In genomic region chr17:155576-155975, GRCh38 we compare ENCODE assay signal across 36 cellular contexts. TPM values are rescaled to one million over a fixed set of nuclear protein-coding genes. Genes with fewer than 3 reads are reported as not detected.
"Had no signal": no experiment of that assay in that cellular context is flagged by ENCODE, and none has a peak within 500 bp of the region (broad histone marks: within the 10 kb centered on the region; RNA-seq: fewer than 3 reads in every experiment).

No MANE protein-coding gene starts in this region.

- H3K9me3 ChIP-seq: esophagus squamous epithelium, pancreas, uterus had no signal

- ATAC-seq: activated CD4-positive, CD25-positive, alpha-beta regulatory T cell treated with anti-CD3 and anti-CD28 coated beads, Interleukin-2, amount 50 U/mL, for 24 hours; activated T-helper 17 cell treated with anti-CD3 and anti-CD28 coated beads, Interleukin-2, amount 50 U/mL, for 72 hours; left colon; pancreas; SK-N-SH treated with all-trans-retinoic acid at 6 μM for 48 hours; stimulated activated naive CD8-positive, alpha-beta T cell treated with anti-CD3 and anti-CD28 coated beads, Interleukin-15, Interleukin-2, amounts not matched to agents 100 U/mL and 50 U/mL, for 24 hours; T-helper 17 cell had no signal

- H3K36me3 ChIP-seq: pancreas, uterus had no signal

- H3K4me1 ChIP-seq: esophagus squamous epithelium, pancreas, uterus had no signal

- H3K4me2 ChIP-seq: hepatocyte had no signal

- DNase-seq: activated CD4-positive, alpha-beta memory T cell treated with anti-CD3 and anti-CD28 coated beads for 36 hours; activated CD4-positive, alpha-beta T cell treated with anti-CD3 and anti-CD28 coated beads, Interleukin-2, amount 10 ng/mL, durations not matched to agents 24 days and 14 days; activated CD8-positive, alpha-beta memory T cell treated with anti-CD3 and anti-CD28 coated beads, Interleukin-2, amount 50 U/mL, for 4 hours; activated gamma-delta T cell treated with Interleukin-2 at 50 U/mL for 16 hours; activated naive CD4-positive, alpha-beta T cell treated with anti-CD3 and anti-CD28 coated beads, Interleukin-2, amount 50 U/mL, for 16 hours; activated T-cell treated with anti-CD3 and anti-CD28 coated beads, Interleukin-2, amount 50 U/mL, for 24 hours; amniotic stem cell; dermis blood vessel endothelial cell; effector CD4-positive, alpha-beta T cell; esophagus squamous epithelium; foreskin melanocyte; islet precursor cell; mesendoderm; nucleus accumbens; stimulated activated CD4-positive, alpha-beta T cell treated with anti-CD3 and anti-CD28 coated beads, Interleukin-12 subunit alpha, Interleukin-12 subunit beta, amount 100 ng/mL, for 4 hours; stimulated activated CD4-positive, alpha-beta T cell treated with anti-CD3 and anti-CD28 coated beads, Interleukin-4, amount 100 ng/mL, for 1 hour; stimulated activated naive CD8-positive, alpha-beta T cell treated with anti-CD3 and anti-CD28 coated beads, Interleukin-15, Interleukin-2, amounts not matched to agents 100 U/mL and 50 U/mL, for 24 hours; T-helper 17 cell; T1000; uterus; WERI-Rb-1 had no signal

- H3K4me3 ChIP-seq: esophagus squamous epithelium, hepatocyte, lung, pancreas, uterus had no signal

- H3K27ac ChIP-seq: epithelial cell of prostate, esophagus squamous epithelium, hepatocyte, pancreas, uterus, WERI-Rb-1 had no signal

- H3K27me3 ChIP-seq: esophagus squamous epithelium, hepatocyte, pancreas, uterus had no signal

RNA-seq across cellular contexts. Expression of gene SCGB1C2, which starts 18.2 kb away (rescaled TPM):
- total RNA-seq: activated CD4-positive, alpha-beta memory T cell treated with anti-CD3 and anti-CD28 coated beads for 36 hours; activated CD4-positive, alpha-beta T cell treated with anti-CD3 and anti-CD28 coated beads, Interleukin-2, amount 10 ng/mL, durations not matched to agents 24 days and 14 days; activated CD8-positive, alpha-beta memory T cell treated with anti-CD3 and anti-CD28 coated beads for 36 hours; activated T-helper 17 cell treated with anti-CD3 and anti-CD28 coated beads, Interleukin-2, amount 50 U/mL, for 72 hours; dermis blood vessel endothelial cell; esophagus squamous epithelium; glomerular endothelial cell; hepatocyte; left colon; lung; mononuclear cell; pulmonary artery endothelial cell; right cardiac atrium; skeletal muscle tissue; subcutaneous adipose tissue; T-helper 17 cell; uterus had no signal
- polyA plus RNA-seq: hepatocyte, lung, pancreas, right cardiac atrium had no signal
